11 cellular contexts compared by ENCODE assay signal in genomic region chr1:114820392-114820791, GRCh38. TPM values are rescaled to one million over a fixed set of nuclear protein-coding genes. Genes with fewer than 3 reads are reported as not detected.
"Had no signal": no experiment of that assay in that cellular context is flagged by ENCODE, and none has a peak within 500 bp of the region (broad histone marks: within the 10 kb centered on the region; RNA-seq: fewer than 3 reads in every experiment).

No MANE protein-coding gene starts in this region.

- FAIRE-seq: H1, H54 had no signal

- H3K4me3 ChIP-seq: GM23338 had no signal

- H3K9ac ChIP-seq: KMS-11 had no signal

- DNase-seq: H9, HCEC 1CT, IMR-90, Karpas-422, KBM-7 had no signal

- H3K27ac ChIP-seq: HL-60, KMS-11 had no signal

- H3K4me2 ChIP-seq: GM23338, KMS-11 had no signal

- ATAC-seq: GM23338 had no signal

- H2AFZ ChIP-seq: GM23338 had no signal

- H3K27ac Mint-ChIP-seq: GM23338, H9 had no signal

- H3K4me1 Mint-ChIP-seq: GM23338, H9 had no signal

- H3K4me3 Mint-ChIP-seq: GM23338, H9 had no signal

RNA-seq across cellular contexts. Expression of gene SYCP1, which starts 34.3 kb away (rescaled TPM):
- total RNA-seq: H9, HT1080, IMR-90 had no signal
- polyA plus RNA-seq: IMR-90 had no signal
